39 cellular contexts compared by ENCODE assay signal in the genomic region with DNA sequence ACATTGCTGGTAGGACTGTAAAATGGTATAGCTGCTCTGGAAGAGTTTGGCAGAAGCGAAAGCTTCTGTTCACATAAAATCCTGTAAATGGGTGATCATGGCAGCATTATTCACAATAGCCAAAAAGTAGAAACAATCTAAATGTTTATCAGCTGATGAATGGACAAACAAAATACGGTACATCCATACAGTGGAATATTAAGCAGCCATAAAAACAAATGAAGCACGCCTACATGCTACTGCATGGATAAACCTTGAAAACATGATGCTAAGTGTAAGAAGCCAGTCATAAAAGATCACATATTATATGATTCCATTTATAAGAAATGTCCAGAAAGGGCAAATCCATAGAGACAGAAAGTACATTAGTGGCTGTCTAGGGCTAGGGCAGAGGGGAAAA. TPM values are rescaled to one million over a fixed set of nuclear protein-coding genes. Genes with fewer than 3 reads are reported as not detected.
"Had no signal": no experiment of that assay in that cellular context is flagged by ENCODE, and none has a peak within 500 bp of the region (broad histone marks: within the 10 kb centered on the region; RNA-seq: fewer than 3 reads in every experiment).

No MANE protein-coding gene starts in this region.

- H3K27me3 ChIP-seq: MG63 had no signal

- DNase-seq: Karpas-422, Kasumi-1, MG63, MM.1S, MV-4-11, NCI-H1048, NCI-H1092, NCI-H1092 treated with DMSO at 0.1 percent for 48 hours, NCI-H1105, NCI-H1105 treated with DMSO at 0.1 percent for 48 hours, NCI-H1417, NCI-H1417 treated with DMSO at 0.1 percent for 48 hours, NCI-H1436, NCI-H1436 treated with DMSO at 0.1 percent for 48 hours, NCI-H146, NCI-H1694, NCI-H1694 treated with DMSO at 0.1 percent for 48 hours, NCI-H187, NCI-H187 treated with DMSO at 0.1 percent for 48 hours, NCI-H1930, NCI-H2029, NCI-H2029 treated with DMSO at 0.1 percent for 48 hours, NCI-H2081, NCI-H2081 treated with DMSO at 0.1 percent for 48 hours, NCI-H2107, NCI-H2171, NCI-H2171 treated with DMSO at 0.1 percent for 48 hours, NCI-H2227 treated with DMSO at 0.1 percent for 48 hours, NCI-H226, NCI-H345, NCI-H446, NCI-H446 treated with DMSO at 0.1 percent for 48 hours, NCI-H510A, NCI-H510A treated with DMSO at 0.1 percent for 48 hours, NCI-H524 had no signal

- H3K4me3 ChIP-seq: MG63 had no signal

- H3K9me3 ChIP-seq: MG63 had no signal

RNA-seq across cellular contexts. Expression of a gene that starts 52.0 kb away (rescaled TPM):
- total RNA-seq: LHCN-M2, M059J, MCF 10A, NCI-H460 had no signal
